In genomic region chr6:119308048-119308570, GRCh38 we compare ENCODE assay signal across 11 cellular contexts. TPM values are rescaled to one million over a fixed set of nuclear protein-coding genes. Genes with fewer than 3 reads are reported as not detected.
DNase-seq lines count a peak whose midpoint lies in the region; ATAC-seq, FAIRE-seq and TF ChIP-seq lines count a peak whose summit lies in the region.
"Had no signal": no experiment of that assay in that cellular context is flagged by ENCODE, and none has a peak within 500 bp of the region (broad histone marks: within the 10 kb centered on the region; RNA-seq: fewer than 3 reads in every experiment).

No MANE protein-coding gene starts in this region.

- intact Hi-C loops in mucosa of descending colon (cut with DNase I, micrococcal nuclease): no loop called here

- H3K27me3 ChIP-seq in bronchial epithelial cell (ENCODE audit: control insufficient read depth, insufficient read depth, low read length): no peaks in the 10 kb centered on the region
- H3K27me3 ChIP-seq: ascending aorta had no signal

- H3K4me3 ChIP-seq in bronchial epithelial cell (ENCODE audit: low read depth, low read length) (no peak overlapping the region), mucosa of descending colon (no peak overlapping the region)
- H3K4me3 ChIP-seq: ascending aorta had no signal

- H3K36me3 Mint-ChIP-seq in activated naive CD8-positive, alpha-beta T cell treated with anti-CD3 and anti-CD28 coated beads for 36 hours: peaks cover 30% of the 10 kb centered on the region
- peaks cover 21% of the 10 kb centered on the region for H3K36me3 Mint-ChIP-seq in activated CD4-positive, alpha-beta memory T cell treated with anti-CD3 and anti-CD28 coated beads, Interleukin-2, amount 10 ng/mL, durations not matched to agents 7 days and 5 days (ENCODE audit: low read depth)

- no peaks in the 10 kb centered on the region for H3K9me3 Mint-ChIP-seq in activated naive CD8-positive, alpha-beta T cell treated with anti-CD3 and anti-CD28 coated beads for 36 hours
- H3K9me3 Mint-ChIP-seq in activated CD4-positive, alpha-beta memory T cell treated with anti-CD3 and anti-CD28 coated beads, Interleukin-2, amount 10 ng/mL, durations not matched to agents 7 days and 5 days: no peaks in the 10 kb centered on the region

- TF ChIP-seq CTCF in bronchial epithelial cell (IDR thresholded peaks at IDR 0.05; ENCODE audit: insufficient read depth, low read length, severe bottlenecking) (no peak), mucosa of descending colon (IDR thresholded peaks at IDR 0.05) (no peak)

- DNase-seq in EH (ENCODE audit: low read depth) (peak; percentile 51), M059J (ENCODE audit: low read depth) (peak; percentile 40), bronchial epithelial cell (ENCODE audit: low read depth) (peak; percentile 70), mucosa of descending colon (no peak), NCI-H2107 (lab: John Stamatoyannopoulos, UW) (no peak)
- no peak for DNase-seq in activated naive CD8-positive, alpha-beta T cell treated with anti-CD3 and anti-CD28 coated beads for 36 hours
- no peak for DNase-seq in activated CD4-positive, alpha-beta memory T cell treated with anti-CD3 and anti-CD28 coated beads, Interleukin-2, amount 10 ng/mL, durations not matched to agents 7 days and 5 days
- DNase-seq: NCI-H187, WERI-Rb-1 had no signal

- peaks cover 31% of the 10 kb centered on the region for H3K4me1 Mint-ChIP-seq in activated naive CD8-positive, alpha-beta T cell treated with anti-CD3 and anti-CD28 coated beads for 36 hours
- peaks cover 45% of the 10 kb centered on the region for H3K4me1 Mint-ChIP-seq in activated CD4-positive, alpha-beta memory T cell treated with anti-CD3 and anti-CD28 coated beads, Interleukin-2, amount 10 ng/mL, durations not matched to agents 7 days and 5 days

- H3K27ac Mint-ChIP-seq in activated naive CD8-positive, alpha-beta T cell treated with anti-CD3 and anti-CD28 coated beads for 36 hours: no peak overlapping the region
- no peak overlapping the region for H3K27ac Mint-ChIP-seq in activated CD4-positive, alpha-beta memory T cell treated with anti-CD3 and anti-CD28 coated beads, Interleukin-2, amount 10 ng/mL, durations not matched to agents 7 days and 5 days

- ATAC-seq in mucosa of descending colon (peak; percentile 22), GM19452 (IDR thresholded peaks at IDR 0.05; ENCODE audit: unreplicated experiment) (no peak)

- POLR2A ChIA-PET in activated CD4-positive, alpha-beta memory T cell treated with anti-CD3 and anti-CD28 coated beads, Interleukin-2, amount 10 ng/mL, durations not matched to agents 7 days and 5 days (lab: Charles Lee): no interaction called here

- no peak overlapping the region for H3K4me3 Mint-ChIP-seq in activated naive CD8-positive, alpha-beta T cell treated with anti-CD3 and anti-CD28 coated beads for 36 hours
- no peak overlapping the region for H3K4me3 Mint-ChIP-seq in activated CD4-positive, alpha-beta memory T cell treated with anti-CD3 and anti-CD28 coated beads, Interleukin-2, amount 10 ng/mL, durations not matched to agents 7 days and 5 days

- FAIRE-seq in bronchial epithelial cell (lab: Jason Lieb, UNC): no peak

- H3K36me3 ChIP-seq in bronchial epithelial cell (ENCODE audit: control insufficient read depth, insufficient read depth, low read length) (no peaks in the 10 kb centered on the region), mucosa of descending colon (ENCODE audit: low read depth) (no peaks in the 10 kb centered on the region)
- H3K36me3 ChIP-seq: WERI-Rb-1 had no signal

- H3K4me1 ChIP-seq in mucosa of descending colon (ENCODE audit: low read depth): peaks cover 18% of the 10 kb centered on the region

- no peaks in the 10 kb centered on the region for H3K9me3 ChIP-seq in mucosa of descending colon
- H3K9me3 ChIP-seq: ascending aorta had no signal

- CTCF ChIA-PET in activated CD4-positive, alpha-beta memory T cell treated with anti-CD3 and anti-CD28 coated beads, Interleukin-2, amount 10 ng/mL, durations not matched to agents 7 days and 5 days (lab: Charles Lee): interaction anchor here (1.3 kb wide), 1 partner anchor 39 kb away, joined by 5 read pairs; no protein-coding TSS in a partner anchor

- H3K27me3 Mint-ChIP-seq in activated naive CD8-positive, alpha-beta T cell treated with anti-CD3 and anti-CD28 coated beads for 36 hours: no peaks in the 10 kb centered on the region
- H3K27me3 Mint-ChIP-seq in activated CD4-positive, alpha-beta memory T cell treated with anti-CD3 and anti-CD28 coated beads, Interleukin-2, amount 10 ng/mL, durations not matched to agents 7 days and 5 days: no peaks in the 10 kb centered on the region

RNA-seq across cellular contexts. Expression of gene MAN1A1, which starts 41.5 kb away (rescaled TPM):
- total RNA-seq in M059J (2014; rRNA removed; shearing (Covaris generic)): 5.0 and 6.8 TPM in 2 replicates
- total RNA-seq in bronchial epithelial cell: 1.4 and 2.9 TPM in 2 replicates
- 10 to 100 TPM; 45.1 to 74.2 (median 66.4) TPM for total RNA-seq in mucosa of descending colon
- 10 to 100 TPM; 21.4 to 22.6 TPM for total RNA-seq in activated naive CD8-positive, alpha-beta T cell treated with anti-CD3 and anti-CD28 coated beads for 36 hours
- 10 to 100 TPM; 21.6 to 22.0 TPM for total RNA-seq in activated CD4-positive, alpha-beta memory T cell treated with anti-CD3 and anti-CD28 coated beads, Interleukin-2, amount 10 ng/mL, durations not matched to agents 7 days and 5 days

Comparison
In these comparisons a context has a peak if more than half of its experiments do, and no peak if none do; other contexts are left out.
1. DNase-seq: peak in EH (single experiment), M059J (single experiment) and bronchial epithelial cell (single experiment); none in mucosa of descending colon (0 of 3), NCI-H2107 (single experiment), activated naive CD8-positive, alpha-beta T cell treated with anti-CD3 and anti-CD28 coated beads for 36 hours (single experiment) and activated CD4-positive, alpha-beta memory T cell treated with anti-CD3 and anti-CD28 coated beads, Interleukin-2, amount 10 ng/mL, durations not matched to agents 7 days and 5 days (single experiment).